In the genomic region with DNA sequence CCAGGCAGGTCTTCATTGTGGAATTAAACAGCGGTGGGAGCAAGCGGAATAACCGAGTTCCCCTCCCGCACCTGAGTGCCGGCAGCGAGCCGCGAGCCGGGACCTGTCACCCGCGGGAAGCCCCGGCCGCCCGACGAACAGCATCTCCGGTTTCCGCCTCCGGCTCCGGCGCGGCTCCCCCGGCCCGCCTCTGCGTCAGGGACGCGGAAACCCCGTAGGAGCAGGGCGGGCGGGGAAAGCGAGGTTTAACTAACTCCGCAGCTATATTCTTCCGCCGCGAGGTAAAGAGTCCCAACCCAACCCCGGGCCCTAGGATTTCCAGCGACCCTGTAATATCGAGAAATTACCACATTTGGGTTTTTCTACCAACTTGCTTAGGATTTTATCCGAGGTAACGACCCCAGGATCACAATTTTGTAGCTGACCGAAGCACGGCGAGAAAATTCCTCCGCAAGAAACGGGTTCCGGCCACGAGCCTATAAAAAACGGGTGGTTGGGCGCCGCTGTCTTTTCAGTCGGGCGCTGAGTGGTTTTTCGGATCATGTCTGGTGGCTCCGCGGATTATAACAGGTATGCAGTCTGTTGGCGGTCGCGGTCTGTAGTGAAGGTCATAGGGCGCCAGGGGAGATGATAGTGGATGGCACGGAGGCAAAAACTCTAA, we compare ENCODE assay signal across 8 cellular contexts. TPM values are rescaled to one million over a fixed set of nuclear protein-coding genes. Genes with fewer than 3 reads are reported as not detected.
DNase-seq lines count a peak whose midpoint lies in the region; ATAC-seq and TF ChIP-seq lines count a peak whose summit lies in the region.

TSS of gene EIF4A2 (plus strand) at position 508 of the 661 bp plus-strand sequence. CDS start at position 542, 34 bp downstream.

- peaks cover 41% of the 10 kb centered on the region for H3F3A ChIP-seq in OCI-LY1 (ENCODE audit: insufficient read depth, low read length)

- peaks cover 26% of the 10 kb centered on the region for H3K4me1 Mint-ChIP-seq in endodermal cell

- H3K4me3 ChIP-seq in OCI-LY1 (ENCODE audit: low read depth, low read length, poor library complexity, severe bottlenecking) (peak within 1 kb of the TSS; percentile 75), endodermal cell (ENCODE audit: low read length) (peak within 1 kb of the TSS; percentile 94), mesodermal cell (ENCODE audit: extremely low read depth, insufficient read depth, low read length, poor library complexity, severe bottlenecking) (peak within 1 kb of the TSS; percentile 99)

- H3K9me3 ChIP-seq in OCI-LY1 (ENCODE audit: low read length) (no peaks in the 10 kb centered on the region), endodermal cell (ENCODE audit: control insufficient read depth, low read length) (no peaks in the 10 kb centered on the region), mesodermal cell (ENCODE audit: control insufficient read depth, low read length) (no peaks in the 10 kb centered on the region)

- H4K20me1 ChIP-seq in OCI-LY1 (ENCODE audit: insufficient read depth, low read length): peaks cover 11% of the 10 kb centered on the region; the same call in 1 of the 2 replicates

- H3K36me3 ChIP-seq in OCI-LY1 (ENCODE audit: insufficient read depth, low read length) (peaks cover 48% of the 10 kb centered on the region), endodermal cell (ENCODE audit: control insufficient read depth, insufficient read depth, low read length) (peaks cover 43% of the 10 kb centered on the region), mesodermal cell (ENCODE audit: control insufficient read depth, insufficient read depth, low read length) (peaks cover 46% of the 10 kb centered on the region)

- peaks cover 34% of the 10 kb centered on the region for H3K27me3 Mint-ChIP-seq in endodermal cell (ENCODE audit: insufficient read depth)

- H3K9me2 ChIP-seq in OCI-LY1 (ENCODE audit: low read depth, low read length): no peaks in the 10 kb centered on the region

- TF ChIP-seq CTCF in OCI-LY1 (IDR thresholded peaks at IDR 0.05; ENCODE audit: low read length) (no peak), endodermal cell (conservative IDR thresholded peaks at IDR 0.05) (no peak)

- peaks cover 46% of the 10 kb centered on the region for H3K36me3 Mint-ChIP-seq in endodermal cell (ENCODE audit: low read depth)

- H3K27ac Mint-ChIP-seq in endodermal cell: peak within 1 kb of the TSS; percentile 99

- peak within 1 kb of the TSS; percentile 99 for H3K4me3 Mint-ChIP-seq in endodermal cell

- H3K79me2 ChIP-seq in OCI-LY1 (ENCODE audit: insufficient read depth, low read length): peaks cover 27% of the 10 kb centered on the region

- DNase-seq in Caki2 (ENCODE audit: low read depth) (peak; percentile 86), HuH-7.5 (ENCODE audit: low spot score) (peak; percentile 76), endodermal cell (peak; percentile 94)
- peak; percentile 90 for DNase-seq in activated CD8-positive, alpha-beta memory T cell treated with anti-CD3 and anti-CD28 coated beads, Interleukin-2, amount 50 U/mL, for 4 hours
- DNase-seq in stimulated activated CD8-positive, alpha-beta memory T cell treated with anti-CD3 and anti-CD28 coated beads, Interleukin-15, amount 100 ng/mL, for 1 hour (ENCODE audit: low read depth): peak; percentile 82

- peaks cover 46% of the 10 kb centered on the region for H3K4me1 ChIP-seq in OCI-LY1 (ENCODE audit: insufficient read depth, low read length, severe bottlenecking)
- H3K4me1 ChIP-seq in endodermal cell (ENCODE audit: control insufficient read depth, insufficient read depth, low read length): no peaks in the 10 kb centered on the region
- H3K4me1 ChIP-seq in mesodermal cell (ENCODE audit: control insufficient read depth, insufficient read depth, low read length, poor library complexity, severe bottlenecking): peaks cover 9% of the 10 kb centered on the region

- H3K27ac ChIP-seq in OCI-LY1 (ENCODE audit: low read depth, low read length, poor library complexity, severe bottlenecking) (peak within 1 kb of the TSS; percentile 96), endodermal cell (ENCODE audit: low read depth, low read length) (peak within 1 kb of the TSS; percentile 99), mesodermal cell (ENCODE audit: low read depth, low read length, severe bottlenecking) (peak within 1 kb of the TSS; percentile 100)

- H3K27me3 ChIP-seq in OCI-LY1 (ENCODE audit: insufficient read depth, low read length) (no peaks in the 10 kb centered on the region), endodermal cell (ENCODE audit: control insufficient read depth, insufficient read depth, low read length, poor library complexity, severe bottlenecking) (peaks cover 16% of the 10 kb centered on the region)

- peak within 1 kb of the TSS; percentile 84 for H3K4me2 ChIP-seq in OCI-LY1 (ENCODE audit: low read length)

- 0 to 1% methylated on average over 28 to 59 of the region's 59 CpGs for WGBS in endodermal cell (ENCODE audit: insufficient coverage in 1 of 2, insufficient read length in 1 of 2), 2 experiments
- 0 to 1% methylated on average over 49 to 58 of the region's 59 CpGs for WGBS in mesodermal cell (ENCODE audit: insufficient coverage in 2 of 2), 2 experiments

- in situ Hi-C loops in Caki2 (cut with HindIII; ENCODE audit: low pct_unique_long_range_greater_than_20kb, low sequenced_read_pairs): no loop called here

- peak; percentile 53 for ATAC-seq in GM21515 (IDR thresholded peaks at IDR 0.05; ENCODE audit: unreplicated experiment)

- H3K9ac ChIP-seq in OCI-LY1 (ENCODE audit: low read length) (peak within 1 kb of the TSS; percentile 97), endodermal cell (ENCODE audit: extremely low read depth, low read length, poor library complexity, severe bottlenecking) (peak within 1 kb of the TSS; percentile 100)

- H3K9me3 Mint-ChIP-seq in endodermal cell: no peaks in the 10 kb centered on the region

- peak within 1 kb of the TSS; percentile 77; the same call in 1 of the 2 replicates for H2AFZ ChIP-seq in OCI-LY1 (ENCODE audit: low read length)

RNA-seq across cellular contexts. Expression of gene EIF4A2, which starts in this region (rescaled TPM):
- total RNA-seq in Caki2 (2014; rRNA removed; shearing (Covaris generic); ENCODE audit: low replicate concordance): 96.9 and 135 TPM in 2 replicates
- total RNA-seq in endodermal cell: 100 to 1,000 TPM; 329 TPM
- polyA plus RNA-seq in endodermal cell (2013, experiment 1 of 2): 599 TPM
- 546 TPM for polyA plus RNA-seq in endodermal cell (2013, experiment 2 of 2)
- polyA plus RNA-seq in mesodermal cell (2013, experiment 1 of 2): 506 TPM
- polyA plus RNA-seq in mesodermal cell (2013, experiment 2 of 2): 551 TPM

Comparison
In these comparisons a context has a peak if more than half of its experiments do, and no peak if none do; other contexts are left out.
1. Peak in every context shown above with its lines: DNase-seq, ATAC-seq, H3K4me3 ChIP-seq and H3K27ac ChIP-seq.